In the genomic region with DNA sequence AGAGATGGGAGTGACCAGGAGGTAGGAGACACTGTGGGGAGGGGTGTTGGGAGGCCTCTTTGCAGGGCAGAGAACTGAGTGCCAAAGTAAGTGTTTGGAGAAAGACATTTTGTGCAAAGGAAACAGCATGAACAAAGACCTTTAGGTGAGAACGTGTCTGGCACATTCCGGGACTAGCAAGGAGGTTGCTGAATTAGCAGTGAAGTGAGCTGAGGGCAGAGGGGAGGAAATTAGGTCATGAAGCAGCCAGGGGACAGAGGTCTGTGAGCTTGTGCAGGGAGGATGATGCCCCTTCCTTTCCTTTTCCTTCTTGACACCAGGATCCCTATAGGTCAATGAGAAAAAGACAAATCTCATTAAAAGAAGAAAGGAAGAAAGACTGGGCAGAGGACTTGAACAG, we compare ENCODE assay signal across 15 cellular contexts.
"Had no signal": no experiment of that assay in that cellular context is flagged by ENCODE, and none has a peak within 500 bp of the region (broad histone marks: within the 10 kb centered on the region; RNA-seq: fewer than 3 reads in every experiment).

No MANE protein-coding gene starts in this region.

- H3K36me3 Mint-ChIP-seq: activated naive CD8-positive, alpha-beta T cell treated with anti-CD3 and anti-CD28 coated beads, Interleukin-2, amount 10 ng/mL, durations not matched to agents 7 days and 5 days; T-cell; WTC11 had no signal

- H3K36me3 ChIP-seq: breast epithelium, heart left ventricle, stomach, thoracic aorta had no signal

- H3K4me1 Mint-ChIP-seq: activated naive CD8-positive, alpha-beta T cell treated with anti-CD3 and anti-CD28 coated beads, Interleukin-2, amount 10 ng/mL, durations not matched to agents 7 days and 5 days had no signal

- H3K27me3 ChIP-seq: breast epithelium, heart left ventricle, stomach had no signal

- H3K4me1 ChIP-seq: breast epithelium had no signal

- H3K4me3 ChIP-seq: breast epithelium, heart left ventricle, stomach, thoracic aorta had no signal

- DNase-seq: activated CD4-positive, alpha-beta T cell treated with anti-CD3 and anti-CD28 coated beads, Interleukin-2, amount 50 U/mL, for 1 hour; activated naive CD8-positive, alpha-beta T cell treated with anti-CD3 and anti-CD28 coated beads, Interleukin-2, amount 10 ng/mL, durations not matched to agents 7 days and 5 days; anterior cingulate cortex; heart left ventricle; left ventricle myocardium superior; stimulated activated CD4-positive, alpha-beta T cell treated with anti-CD3 and anti-CD28 coated beads, Interleukin-2, amount 100 ng/mL, for 48 hours; stimulated activated CD8-positive, alpha-beta memory T cell treated with anti-CD3 and anti-CD28 coated beads, Interleukin-4, amount 100 ng/mL, for 48 hours; stomach; T-cell had no signal

- FAIRE-seq: frontal cortex, islet of Langerhans, urothelium cell line had no signal

- H3K9me3 Mint-ChIP-seq: activated naive CD8-positive, alpha-beta T cell treated with anti-CD3 and anti-CD28 coated beads, Interleukin-2, amount 10 ng/mL, durations not matched to agents 7 days and 5 days; T-cell; WTC11 had no signal

- H3K27ac Mint-ChIP-seq: activated naive CD8-positive, alpha-beta T cell treated with anti-CD3 and anti-CD28 coated beads, Interleukin-2, amount 10 ng/mL, durations not matched to agents 7 days and 5 days; WTC11 had no signal

- H3K4me3 Mint-ChIP-seq: activated naive CD8-positive, alpha-beta T cell treated with anti-CD3 and anti-CD28 coated beads, Interleukin-2, amount 10 ng/mL, durations not matched to agents 7 days and 5 days; T-cell; WTC11 had no signal

- H3K27ac ChIP-seq: breast epithelium, heart left ventricle, stomach, thoracic aorta had no signal

- H3K9me3 ChIP-seq: breast epithelium, heart left ventricle, stomach, thoracic aorta had no signal

- ATAC-seq: heart left ventricle, left ventricle myocardium superior, WTC11 had no signal
